Comparison of ENCODE assay signal across 23 cellular contexts in genomic region chr14:31964979-31965734, GRCh38.
DNase-seq lines count a peak whose midpoint lies in the region; ATAC-seq, FAIRE-seq and TF ChIP-seq lines count a peak whose summit lies in the region.
"Had no signal": no experiment of that assay in that cellular context is flagged by ENCODE, and none has a peak within 500 bp of the region (broad histone marks: within the 10 kb centered on the region; RNA-seq: fewer than 3 reads in every experiment).

No MANE protein-coding gene starts in this region.

- no peak overlapping the region for H3K4me3 Mint-ChIP-seq in neural progenitor cell
- H3K4me3 Mint-ChIP-seq: activated naive CD8-positive, alpha-beta T cell; nephron progenitor cell had no signal

- TF ChIP-seq EP300 in A549 (IDR thresholded peaks at IDR 0.05): no peak

- peaks cover 2% of the 10 kb centered on the region for H3K9me3 Mint-ChIP-seq in neural progenitor cell
- H3K9me3 Mint-ChIP-seq: nephron progenitor cell had no signal

- CTCF ChIA-PET in A549 (lab: Yijun Ruan, JAX): interaction anchor here (0.8 to 1.0 kb wide), 3 partner anchors 9 to 289 kb away, joined by 3 to 5 read pairs (median 4); no protein-coding TSS in a partner anchor

- H3K27me3 ChIP-seq in hepatocyte (no peaks in the 10 kb centered on the region), osteoblast (ENCODE audit: insufficient read depth, low read length) (no peaks in the 10 kb centered on the region), neural progenitor cell (no peaks in the 10 kb centered on the region)
- H3K27me3 ChIP-seq: BLaER1 treated with 17β-estradiol and CSF1 and Interleukin-3, amounts not matched to agents 10 nM and 100 nM; body of pancreas had no signal

- no peaks in the 10 kb centered on the region for H3K9me2 ChIP-seq in hepatocyte (replicated peaks; ENCODE audit: insufficient read depth)

- peaks cover 9% of the 10 kb centered on the region for H3K27me3 Mint-ChIP-seq in neural progenitor cell (ENCODE audit: insufficient read depth, low read depth)

- H3K79me2 ChIP-seq in hepatocyte (no peaks in the 10 kb centered on the region), osteoblast (ENCODE audit: insufficient read depth, low read length) (no peaks in the 10 kb centered on the region), neural progenitor cell (ENCODE audit: low read depth) (no peaks in the 10 kb centered on the region)

- no peak for TF ChIP-seq RAD21 in A549 (conservative IDR thresholded peaks at IDR 0.05 in 1 of 2, IDR thresholded peaks at IDR 0.05 in 1 of 2)

- no peak overlapping the region for H3K9ac ChIP-seq in neural progenitor cell
- H3K9ac ChIP-seq: BLaER1 treated with 17β-estradiol and CSF1 and Interleukin-3, amounts not matched to agents 10 nM and 100 nM had no signal

- FAIRE-seq in A549 (lab: Jason Lieb, UNC): no peak

- peaks cover 49% of the 10 kb centered on the region for H3K4me1 ChIP-seq in A549
- H3K4me1 ChIP-seq in hepatocyte (ENCODE audit: insufficient read depth): peaks cover 49% of the 10 kb centered on the region
- peaks cover 11% of the 10 kb centered on the region for H3K4me1 ChIP-seq in osteoblast (ENCODE audit: insufficient read depth, low read length)
- peaks cover 31% of the 10 kb centered on the region for H3K4me1 ChIP-seq in neural progenitor cell

- no peaks in the 10 kb centered on the region for H3K36me3 ChIP-seq in hepatocyte (replicated peaks; ENCODE audit: insufficient read depth, low read depth)
- H3K36me3 ChIP-seq in osteoblast (ENCODE audit: insufficient read depth, low read length): no peaks in the 10 kb centered on the region
- no peaks in the 10 kb centered on the region for H3K36me3 ChIP-seq in neural progenitor cell
- H3K36me3 ChIP-seq: BLaER1 treated with 17β-estradiol and CSF1 and Interleukin-3, amounts not matched to agents 10 nM and 100 nM; HAP-1; thoracic aorta had no signal

- 84% methylated on average over 11 of the region's 11 CpGs for WGBS in A549 (ENCODE audit: missing lambda C conversion rate)
- 79% methylated on average over 11 of the region's 11 CpGs for WGBS in hepatocyte (ENCODE audit: low lambda C conversion rate, missing lambda C conversion rate)

- no peak overlapping the region for H3K27ac Mint-ChIP-seq in neural progenitor cell
- H3K27ac Mint-ChIP-seq: activated naive CD8-positive, alpha-beta T cell; nephron progenitor cell had no signal

- DNase-seq in A549 (ENCODE audit: low read depth in 1 of 2, low spot score in 1 of 2) (no peak), NCI-H2227 treated with DMSO at 0.1 percent for 48 hours (lab: John Stamatoyannopoulos, UW) (peak; percentile 38), hepatocyte (ENCODE audit: low spot score) (no peak), osteoblast (ENCODE audit: insufficient read length, low spot score, missing footprints) (no peak), middle frontal gyrus (ENCODE audit: extremely low spot score, low spot score) (no peak), activated gamma-delta T cell (lab: John Stamatoyannopoulos, UW) (no peak), neural progenitor cell (ENCODE audit: low spot score) (no peak)
- no peak for DNase-seq in activated CD8-positive, alpha-beta memory T cell treated with anti-CD3 and anti-CD28 coated beads for 24 hours
- DNase-seq: ACHN; activated CD4-positive, alpha-beta T cell treated with anti-CD3 and anti-CD28 coated beads for 1 hour; activated T-cell treated with anti-CD3 and anti-CD28 coated beads, Interleukin-2, amount 50 U/mL, for 48 hours; NCI-H1417; NCI-H2171 treated with DMSO at 0.1 percent for 48 hours; NCI-H82; nephron progenitor cell; Right ventricle myocardium superior; SW 1271 had no signal

- H3K4me2 ChIP-seq in A549 (peak overlapping the region; percentile 51; the same call in 2 of the 3 replicates), hepatocyte (no peak overlapping the region), osteoblast (ENCODE audit: insufficient read depth, low read length) (no peak overlapping the region), neural progenitor cell (no peak overlapping the region)

- H3F3A ChIP-seq in neural progenitor cell (ENCODE audit: low read depth): peaks cover 18% of the 10 kb centered on the region

- TF ChIP-seq POLR2A in A549 (IDR thresholded peaks at IDR 0.05; ENCODE audit: low read length): no peak

- ATAC-seq in A549: no peak
- ATAC-seq: body of pancreas had no signal

- peaks cover 8% of the 10 kb centered on the region for H3K4me1 Mint-ChIP-seq in neural progenitor cell

- H3K9me3 ChIP-seq in A549 (peaks cover 6% of the 10 kb centered on the region; the same call in 1 of the 3 replicates), hepatocyte (ENCODE audit: low read depth) (no peaks in the 10 kb centered on the region), osteoblast (ENCODE audit: low read depth, low read length) (no peaks in the 10 kb centered on the region), neural progenitor cell (ENCODE audit: low read depth) (no peaks in the 10 kb centered on the region)
- H3K9me3 ChIP-seq: body of pancreas, HAP-1, thoracic aorta had no signal

- POLR2A ChIA-PET in A549 (lab: Yijun Ruan, JAX): no interaction called here

- no peak overlapping the region for H2AFZ ChIP-seq in hepatocyte
- peak overlapping the region; percentile 9 for H2AFZ ChIP-seq in osteoblast (ENCODE audit: low read length)
- H2AFZ ChIP-seq in neural progenitor cell (replicated peaks): no peak overlapping the region

- TF ChIP-seq CTCF in A549 (IDR thresholded peaks at IDR 0.05): no peak
- TF ChIP-seq CTCF in hepatocyte (IDR thresholded peaks at IDR 0.05; ENCODE audit: poor library complexity): no peak
- TF ChIP-seq CTCF in osteoblast (IDR thresholded peaks at IDR 0.05; ENCODE audit: extremely low read depth, low read depth, low read length): no peak
- TF ChIP-seq CTCF in neural progenitor cell (IDR thresholded peaks at IDR 0.05): no peak

- no peaks in the 10 kb centered on the region for H4K20me1 ChIP-seq in hepatocyte (ENCODE audit: insufficient read depth, poor library complexity, severe bottlenecking)
- no peaks in the 10 kb centered on the region for H4K20me1 ChIP-seq in osteoblast (ENCODE audit: insufficient read depth, low read length)
- H4K20me1 ChIP-seq in neural progenitor cell (ENCODE audit: low read depth): no peaks in the 10 kb centered on the region
- H4K20me1 ChIP-seq: BLaER1 treated with 17β-estradiol and CSF1 and Interleukin-3, amounts not matched to agents 10 nM and 100 nM had no signal

- H3K4me3 ChIP-seq in A549 (no peak overlapping the region), hepatocyte (no peak overlapping the region), osteoblast (ENCODE audit: insufficient read depth, low read length) (no peak overlapping the region), neural progenitor cell (no peak overlapping the region)
- H3K4me3 ChIP-seq: BLaER1 treated with 17β-estradiol and CSF1 and Interleukin-3, amounts not matched to agents 10 nM and 100 nM; body of pancreas; coronary artery; HAP-1; thoracic aorta had no signal

- H3K27ac ChIP-seq in A549: peak overlapping the region; percentile 47 to 78; a peak in 5 of 6 replicates
- H3K27ac ChIP-seq in hepatocyte: peak overlapping the region; percentile 79
- no peak overlapping the region for H3K27ac ChIP-seq in osteoblast (ENCODE audit: low read depth, low read length)
- H3K27ac ChIP-seq in neural progenitor cell: no peak overlapping the region
- H3K27ac ChIP-seq: BLaER1 treated with 17β-estradiol and CSF1 and Interleukin-3, amounts not matched to agents 10 nM and 100 nM; thoracic aorta had no signal

- H3K36me3 Mint-ChIP-seq in neural progenitor cell: peaks cover 1% of the 10 kb centered on the region
- H3K36me3 Mint-ChIP-seq: activated naive CD8-positive, alpha-beta T cell had no signal

TF ChIP-seq in A549, 52 proteins besides CTCF, POLR2A, EP300 and RAD21 (continues in another document):
- no peak for TF ChIP-seq MAFK (IDR thresholded peaks at IDR 0.05; ENCODE audit: partially characterized antibody)
- TF ChIP-seq TP53 (CRISPR knock-in tag; IDR thresholded peaks at IDR 0.05): no peak
- no peak for TF ChIP-seq JUN (IDR thresholded peaks at IDR 0.05)
- TF ChIP-seq GATA3 (IDR thresholded peaks at IDR 0.05; ENCODE audit: borderline replicate concordance): no peak
- no peak for TF ChIP-seq CHD2 (IDR thresholded peaks at IDR 0.05; ENCODE audit: low read length, partially characterized antibody)
- TF ChIP-seq FOSL2 (IDR thresholded peaks at IDR 0.05): no peak
- no peak for TF ChIP-seq FOSL2 (CRISPR knock-in tag; IDR thresholded peaks at IDR 0.05)
- TF ChIP-seq KDM1A (IDR thresholded peaks at IDR 0.05; ENCODE audit: low read depth): no peak
- TF ChIP-seq CBX2 (IDR thresholded peaks at IDR 0.05; ENCODE audit: borderline replicate concordance, low read depth): no peak
- no peak for TF ChIP-seq ATOH8 (CRISPR knock-in tag; IDR thresholded peaks at IDR 0.05; ENCODE audit: low read depth)
- no peak for TF ChIP-seq RNF2 (IDR thresholded peaks at IDR 0.05; ENCODE audit: borderline replicate concordance, low read depth)
- no peak for TF ChIP-seq EHMT2 (IDR thresholded peaks at IDR 0.05; ENCODE audit: low read depth)
- TF ChIP-seq FOSB (CRISPR knock-in tag; IDR thresholded peaks at IDR 0.05): no peak
- no peak for TF ChIP-seq NR3C1 (IDR thresholded peaks at IDR 0.05)

Comparison
In these comparisons a context has a peak if more than half of its experiments do, and no peak if none do; other contexts are left out.
1. H3K27ac ChIP-seq: peak in A549 (2 of 2) and hepatocyte (single experiment); none in osteoblast (single experiment) and neural progenitor cell (single experiment).